ENCODE assay signal across 18 cellular contexts in genomic region chr2:105751272-105751671, GRCh38. TPM values are rescaled to one million over a fixed set of nuclear protein-coding genes. Genes with fewer than 3 reads are reported as not detected.
DNase-seq lines count a peak whose midpoint lies in the region; ATAC-seq lines count a peak whose summit lies in the region.
"Had no signal": no experiment of that assay in that cellular context is flagged by ENCODE, and none has a peak within 500 bp of the region (broad histone marks: within the 10 kb centered on the region; RNA-seq: fewer than 3 reads in every experiment).

No MANE protein-coding gene starts in this region.

- peaks cover 97% of the 10 kb centered on the region for H3K4me1 Mint-ChIP-seq in activated T-cell treated with anti-CD3 and anti-CD28 coated beads, Interleukin-2, amount 50 U/mL, for 4 hours (ENCODE audit: low read depth)
- H3K4me1 Mint-ChIP-seq in T-helper 17 cell: peaks cover 78% of the 10 kb centered on the region
- H3K4me1 Mint-ChIP-seq in central memory CD8-positive, alpha-beta T cell: peaks cover 91% of the 10 kb centered on the region
- H3K4me1 Mint-ChIP-seq in stimulated activated memory B cell treated with anti-CD40 and anti-IgM and Interleukin-4, amounts not matched to agents 10 μg/mL and 1 μg/mL and 100 μg/mL, for 72 hours: peaks cover 92% of the 10 kb centered on the region

- no peak for ATAC-seq in activated T-cell treated with anti-CD3 and anti-CD28 coated beads, Interleukin-2, amount 50 U/mL, for 4 hours
- ATAC-seq in T-helper 17 cell: no peak
- ATAC-seq in central memory CD8-positive, alpha-beta T cell (replicated peaks; ENCODE audit: extremely low read depth, poor library complexity, severe bottlenecking): no peak
- ATAC-seq in stimulated activated memory B cell treated with anti-CD40 and anti-IgM and Interleukin-4, amounts not matched to agents 10 μg/mL and 1 μg/mL and 100 μg/mL, for 72 hours: no peak
- ATAC-seq in HG02610 (IDR thresholded peaks at IDR 0.05; ENCODE audit: unreplicated experiment): no peak

- H3K27me3 Mint-ChIP-seq in activated T-cell treated with anti-CD3 and anti-CD28 coated beads, Interleukin-2, amount 50 U/mL, for 4 hours (ENCODE audit: low read depth): no peaks in the 10 kb centered on the region
- no peaks in the 10 kb centered on the region for H3K27me3 Mint-ChIP-seq in T-helper 17 cell
- H3K27me3 Mint-ChIP-seq in central memory CD8-positive, alpha-beta T cell: no peaks in the 10 kb centered on the region
- no peaks in the 10 kb centered on the region for H3K27me3 Mint-ChIP-seq in stimulated activated memory B cell treated with anti-CD40 and anti-IgM and Interleukin-4, amounts not matched to agents 10 μg/mL and 1 μg/mL and 100 μg/mL, for 72 hours

- no peaks in the 10 kb centered on the region for H3K9me3 ChIP-seq in T-helper 17 cell (ENCODE audit: control insufficient read depth, low read length, poor library complexity, severe bottlenecking)
- H3K9me3 ChIP-seq: prostate gland had no signal

- H3K36me3 Mint-ChIP-seq in activated T-cell treated with anti-CD3 and anti-CD28 coated beads, Interleukin-2, amount 50 U/mL, for 4 hours (ENCODE audit: insufficient read depth): peaks cover 37% of the 10 kb centered on the region
- H3K36me3 Mint-ChIP-seq in T-helper 17 cell (ENCODE audit: low read depth): peaks cover 13% of the 10 kb centered on the region
- H3K36me3 Mint-ChIP-seq in central memory CD8-positive, alpha-beta T cell (ENCODE audit: insufficient read depth): peaks cover 50% of the 10 kb centered on the region
- H3K36me3 Mint-ChIP-seq in stimulated activated memory B cell treated with anti-CD40 and anti-IgM and Interleukin-4, amounts not matched to agents 10 μg/mL and 1 μg/mL and 100 μg/mL, for 72 hours: peaks cover 73% of the 10 kb centered on the region

- peak overlapping the region; percentile 99 for H3K27ac Mint-ChIP-seq in T-helper 17 cell
- H3K27ac Mint-ChIP-seq in central memory CD8-positive, alpha-beta T cell (ENCODE audit: low read depth): peak overlapping the region; percentile 97
- peak overlapping the region; percentile 96 for H3K27ac Mint-ChIP-seq in stimulated activated memory B cell treated with anti-CD40 and anti-IgM and Interleukin-4, amounts not matched to agents 10 μg/mL and 1 μg/mL and 100 μg/mL, for 72 hours
- H3K27ac Mint-ChIP-seq: nephron progenitor cell had no signal

- H3K27ac ChIP-seq in substantia nigra (ENCODE audit: low read depth, low read length, poor library complexity, severe bottlenecking): no peak overlapping the region
- H3K27ac ChIP-seq: prostate gland, WERI-Rb-1 had no signal

- H3K4me3 Mint-ChIP-seq in activated T-cell treated with anti-CD3 and anti-CD28 coated beads, Interleukin-2, amount 50 U/mL, for 4 hours: peak overlapping the region; percentile 66
- H3K4me3 Mint-ChIP-seq in T-helper 17 cell: peak overlapping the region; percentile 95
- H3K4me3 Mint-ChIP-seq in central memory CD8-positive, alpha-beta T cell: peak overlapping the region; percentile 97
- peak overlapping the region; percentile 11 for H3K4me3 Mint-ChIP-seq in stimulated activated memory B cell treated with anti-CD40 and anti-IgM and Interleukin-4, amounts not matched to agents 10 μg/mL and 1 μg/mL and 100 μg/mL, for 72 hours
- H3K4me3 Mint-ChIP-seq: nephron progenitor cell had no signal

- no peak for DNase-seq in activated T-cell treated with anti-CD3 and anti-CD28 coated beads, Interleukin-2, amount 50 U/mL, for 4 hours
- no peak for DNase-seq in activated T-cell treated with anti-CD3 and anti-CD28 coated beads for 4 hours
- DNase-seq in T-helper 17 cell: no peak
- no peak for DNase-seq in central memory CD8-positive, alpha-beta T cell (ENCODE audit: low spot score in 2 of 2)
- DNase-seq in DMS153 treated with DMSO at 0.1 percent for 48 hours (lab: John Stamatoyannopoulos, UW; ENCODE audit: unreplicated experiment): no peak
- DNase-seq in substantia nigra (lab: John Stamatoyannopoulos, UW): no peak
- DNase-seq: dermis blood vessel endothelial cell, DND-41, foreskin melanocyte, mesenchymal stem cell, NCI-H1694, NCI-H82, nephron progenitor cell, SHP77, WERI-Rb-1 had no signal

- H3K9me3 Mint-ChIP-seq in activated T-cell treated with anti-CD3 and anti-CD28 coated beads, Interleukin-2, amount 50 U/mL, for 4 hours: no peaks in the 10 kb centered on the region
- no peaks in the 10 kb centered on the region for H3K9me3 Mint-ChIP-seq in central memory CD8-positive, alpha-beta T cell
- no peaks in the 10 kb centered on the region for H3K9me3 Mint-ChIP-seq in stimulated activated memory B cell treated with anti-CD40 and anti-IgM and Interleukin-4, amounts not matched to agents 10 μg/mL and 1 μg/mL and 100 μg/mL, for 72 hours

RNA-seq across cellular contexts. Expression of gene NCK2, which starts 6.6 kb away (rescaled TPM):
- total RNA-seq in activated T-cell treated with anti-CD3 and anti-CD28 coated beads, Interleukin-2, amount 50 U/mL, for 4 hours: 10 to 100 TPM; 71.6 to 79.1 (median 73.5) TPM
- total RNA-seq in T-helper 17 cell: 100 to 1,000 TPM; 114 to 151 TPM

Comparison
In these comparisons a context has a peak if more than half of its experiments do, and no peak if none do; other contexts are left out.
1. H3K4me3 Mint-ChIP-seq: peak in every context shown above with its lines; median percentile 97 in central memory CD8-positive, alpha-beta T cell; 95 in T-helper 17 cell; 66 in activated T-cell treated with anti-CD3 and anti-CD28 coated beads, Interleukin-2, amount 50 U/mL, for 4 hours; 11 in stimulated activated memory B cell treated with anti-CD40 and anti-IgM and Interleukin-4, amounts not matched to agents 10 μg/mL and 1 μg/mL and 100 μg/mL, for 72 hours.